In genomic region chr6:162785632-162786242, GRCh38 we compare ENCODE assay signal across 18 cellular contexts. TPM values are rescaled to one million over a fixed set of nuclear protein-coding genes. Genes with fewer than 3 reads are reported as not detected.
"Had no signal": no experiment of that assay in that cellular context is flagged by ENCODE, and none has a peak within 500 bp of the region (broad histone marks: within the 10 kb centered on the region; RNA-seq: fewer than 3 reads in every experiment).

No MANE protein-coding gene starts in this region.

- H3K27me3 Mint-ChIP-seq: activated CD4-positive, alpha-beta T cell treated with anti-CD3 and anti-CD28 coated beads, Interleukin-2, amount 10 ng/mL, durations not matched to agents 24 days and 14 days; activated naive CD8-positive, alpha-beta T cell treated with anti-CD3 and anti-CD28 coated beads for 36 hours had no signal

- H3K36me3 Mint-ChIP-seq: natural killer cell had no signal

- H3K9me3 Mint-ChIP-seq: activated CD4-positive, alpha-beta T cell treated with anti-CD3 and anti-CD28 coated beads, Interleukin-2, amount 10 ng/mL, durations not matched to agents 24 days and 14 days had no signal

- H3K36me3 ChIP-seq: brain microvascular endothelial cell, neutrophil, tibial nerve had no signal

- H3K79me2 ChIP-seq: parathyroid adenoma had no signal

- H3K4me3 ChIP-seq: tibial nerve had no signal

- H3K27ac ChIP-seq: brain microvascular endothelial cell, neutrophil, parathyroid adenoma, tibial nerve had no signal

- H3K4me3 Mint-ChIP-seq: activated CD4-positive, alpha-beta T cell treated with anti-CD3 and anti-CD28 coated beads, Interleukin-2, amount 10 ng/mL, durations not matched to agents 24 days and 14 days; activated naive CD8-positive, alpha-beta T cell treated with anti-CD3 and anti-CD28 coated beads for 36 hours; natural killer cell had no signal

- H3K27ac Mint-ChIP-seq: activated CD4-positive, alpha-beta T cell treated with anti-CD3 and anti-CD28 coated beads, Interleukin-2, amount 10 ng/mL, durations not matched to agents 24 days and 14 days; activated naive CD8-positive, alpha-beta T cell treated with anti-CD3 and anti-CD28 coated beads for 36 hours; natural killer cell had no signal

- H3K9ac ChIP-seq: parathyroid adenoma had no signal

- ATAC-seq: natural killer cell, SK-N-SH treated with all-trans-retinoic acid at 6 μM for 48 hours had no signal

- H3K4me1 Mint-ChIP-seq: activated CD4-positive, alpha-beta T cell treated with anti-CD3 and anti-CD28 coated beads, Interleukin-2, amount 10 ng/mL, durations not matched to agents 24 days and 14 days; activated naive CD8-positive, alpha-beta T cell treated with anti-CD3 and anti-CD28 coated beads for 36 hours; natural killer cell had no signal

- H3K27me3 ChIP-seq: brain microvascular endothelial cell, neutrophil, tibial nerve had no signal

- H3K4me1 ChIP-seq: parathyroid adenoma, tibial nerve had no signal

- DNase-seq: activated CD4-positive, alpha-beta T cell treated with anti-CD3 and anti-CD28 coated beads, Interleukin-2, amount 10 ng/mL, durations not matched to agents 24 days and 14 days; activated CD8-positive, alpha-beta memory T cell treated with anti-CD3 and anti-CD28 coated beads, Interleukin-2, amount 50 U/mL, for 48 hours; activated naive CD8-positive, alpha-beta T cell treated with anti-CD3 and anti-CD28 coated beads for 36 hours; amygdala; brain microvascular endothelial cell; cerebellar nuclear complex; effector CD8-positive, alpha-beta T cell; foreskin melanocyte; head of caudate nucleus; mesenchymal stem cell; natural killer cell; stimulated activated naive CD4-positive, alpha-beta T cell treated with Interleukin-2 at 50 U/mL for 16 hours; substantia nigra; T-helper 1 cell had no signal

RNA-seq across cellular contexts. Expression of gene PACRG, which starts 58.0 kb away (rescaled TPM):
- total RNA-seq: activated CD4-positive, alpha-beta T cell treated with anti-CD3 and anti-CD28 coated beads, Interleukin-2, amount 10 ng/mL, durations not matched to agents 24 days and 14 days had no signal

RNA-seq across cellular contexts. Expression of gene PRKN, which starts 58.2 kb away (rescaled TPM):
- total RNA-seq: activated CD4-positive, alpha-beta T cell treated with anti-CD3 and anti-CD28 coated beads, Interleukin-2, amount 10 ng/mL, durations not matched to agents 24 days and 14 days had no signal
